Comparison of ENCODE assay signal across 1 cellular context in genomic region chr19:41397086-41398041, GRCh38.
A peak's percentile ranks its signal among the peaks of the same experiment; 100 is the strongest.
TF ChIP-seq lines count a peak whose summit lies in the region.

TSS of gene BCKDHA (plus strand) at chr19:41397818. CDS start at chr19:41397828, 10 bp downstream.
TSS of gene EXOSC5 (minus strand) at chr19:41397359. CDS start at chr19:41397328, 31 bp downstream.

TF ChIP-seq in K562, 482 proteins besides CTCF, POLR2A, EP300 and RAD21 (continued from another document and continues in another):
- TF ChIP-seq FOXK2 (conservative IDR thresholded peaks at IDR 0.05 in 1 of 2, IDR thresholded peaks at IDR 0.05 in 1 of 2; ENCODE audit: low read depth in 2 of 2), result peak; percentile 99 to 100
- TF ChIP-seq BCLAF1 (IDR thresholded peaks at IDR 0.05; ENCODE audit: borderline replicate concordance in 1 of 2, control insufficient read depth in 1 of 2, low read depth in 2 of 2, low read length in 1 of 2), result 0 out of 4 replicates have a peak, but pooled peaks of 1 of the 2 experiments have one; percentile 47
- TF ChIP-seq ZBTB26 (CRISPR knock-in tag; IDR thresholded peaks at IDR 0.05), result peak; percentile 16; the same call in 1 of the 2 replicates
- TF ChIP-seq ATF7 (IDR thresholded peaks at IDR 0.05), result peak; percentile 80
- no peak for TF ChIP-seq RBM17 (IDR thresholded peaks at IDR 0.05; ENCODE audit: borderline replicate concordance, low read depth, low read length)
- peak; percentile 25; the same call in 1 of the 2 replicates for TF ChIP-seq ZBTB7A (IDR thresholded peaks at IDR 0.05; ENCODE audit: borderline replicate concordance, control insufficient read depth, low read depth, low read length)
- TF ChIP-seq RERE (CRISPR knock-in tag; IDR thresholded peaks at IDR 0.05; ENCODE audit: borderline replicate concordance), result no peak
- no peak for TF ChIP-seq ZNF197 (CRISPR knock-in tag; IDR thresholded peaks at IDR 0.05; ENCODE audit: low read depth)
- peak; percentile 98 for TF ChIP-seq ARID4B (CRISPR knock-in tag; IDR thresholded peaks at IDR 0.05)
- TF ChIP-seq CBFA2T2 (conservative IDR thresholded peaks at IDR 0.05), result no peak
- no peak for TF ChIP-seq RBM22 (IDR thresholded peaks at IDR 0.05; ENCODE audit: low read depth, low read length, poor library complexity, severe bottlenecking)
- no peak for TF ChIP-seq MBD1 (CRISPR knock-in tag; IDR thresholded peaks at IDR 0.05)
- no peak for TF ChIP-seq ZNF75A (CRISPR knock-in tag; IDR thresholded peaks at IDR 0.05)
- no peak for TF ChIP-seq HNRNPK (IDR thresholded peaks at IDR 0.05; ENCODE audit: low read depth, low read length, poor library complexity, severe bottlenecking)
- no peak for TF ChIP-seq DMBX1 (CRISPR knock-in tag; IDR thresholded peaks at IDR 0.05; ENCODE audit: borderline replicate concordance)
- peak; percentile 21 to 100; a peak in 3 of 4 replicates for TF ChIP-seq HDAC1 (IDR thresholded peaks at IDR 0.05)
- no peak for TF ChIP-seq CBX5 (IDR thresholded peaks at IDR 0.05; ENCODE audit: borderline replicate concordance, low read depth)
- TF ChIP-seq KLF6 (CRISPR knock-in tag; IDR thresholded peaks at IDR 0.05; ENCODE audit: borderline replicate concordance), result no peak
- peak; percentile 65; the same call in 1 of the 2 replicates for TF ChIP-seq FOXP1 (CRISPR knock-in tag; IDR thresholded peaks at IDR 0.05)
- TF ChIP-seq MAZ (CRISPR knock-in tag; conservative IDR thresholded peaks at IDR 0.05 in 1 of 2, IDR thresholded peaks at IDR 0.05 in 1 of 2), result peak in 1 of 2 experiments; percentile 59; a peak in 3 of 4 replicates
- no peak for TF ChIP-seq CLOCK (CRISPR knock-in tag; IDR thresholded peaks at IDR 0.05; ENCODE audit: borderline replicate concordance)
- peak; percentile 88 for TF ChIP-seq SIN3B (IDR thresholded peaks at IDR 0.05; ENCODE audit: low read depth)
- no peak for TF ChIP-seq ZNF311 (CRISPR knock-in tag; IDR thresholded peaks at IDR 0.05)
- TF ChIP-seq IFI16 (CRISPR knock-in tag; IDR thresholded peaks at IDR 0.05), result no peak
- no peak for TF ChIP-seq MLX (CRISPR knock-in tag; conservative IDR thresholded peaks at IDR 0.05)
- TF ChIP-seq RAD51 (IDR thresholded peaks at IDR 0.05; ENCODE audit: borderline replicate concordance, low read depth), result peak; percentile 80
- peak; percentile 60; the same call in 1 of the 2 replicates for TF ChIP-seq RB1 (IDR thresholded peaks at IDR 0.05; ENCODE audit: low read depth)
- no peak for TF ChIP-seq ELK3 (CRISPR knock-in tag; IDR thresholded peaks at IDR 0.05)
- TF ChIP-seq ATF3 (IDR thresholded peaks at IDR 0.05), result no peak
- TF ChIP-seq ATF3 (CRISPR knock-in tag; conservative IDR thresholded peaks at IDR 0.05), result no peak
- TF ChIP-seq MTA1 (IDR thresholded peaks at IDR 0.05; ENCODE audit: borderline replicate concordance), result peak; percentile 89
- TF ChIP-seq CCNT2 (IDR thresholded peaks at IDR 0.05; ENCODE audit: borderline replicate concordance, extremely low read depth, insufficient read length, low read depth, low read length), result peak; percentile 69
- no peak for TF ChIP-seq RBM25 (IDR thresholded peaks at IDR 0.05; ENCODE audit: low read depth, low read length, severe bottlenecking)
- peak; percentile 72; the same call in 1 of the 2 replicates for TF ChIP-seq POLR2AphosphoS5 (IDR thresholded peaks at IDR 0.05; ENCODE audit: control insufficient read depth, insufficient read depth, low read depth, low read length)
